8 cellular contexts compared by ENCODE assay signal in genomic region chr12:68746572-68747180, GRCh38. TPM values are rescaled to one million over a fixed set of nuclear protein-coding genes. Genes with fewer than 3 reads are reported as not detected.
DNase-seq lines count a peak whose midpoint lies in the region; ATAC-seq and TF ChIP-seq lines count a peak whose summit lies in the region.

No MANE protein-coding gene starts in this region.

- no TSS peak for BruUV-seq in OCI-LY7 (replicated peaks; lab: Mats Ljungman, UMichigan)

- H3K4me3 ChIP-seq in OCI-LY7 (ENCODE audit: low read depth, low read length, poor library complexity, severe bottlenecking), result peak overlapping the region; percentile 92
- H3K4me3 ChIP-seq in foreskin fibroblast (ENCODE audit: low read depth in 1 of 2, low read length in 2 of 2), result peak overlapping the region; percentile 60 to 97
- H3K4me3 ChIP-seq in thyroid gland (replicated peaks in 1 of 3), result peak overlapping the region; percentile 42 to 65 (median 54)

- WGBS in thyroid gland, 2 donors, result 9% methylated on average over 15 of the region's 15 CpGs

- H3K36me3 Mint-ChIP-seq in CD14-positive monocyte, result peaks cover 16 to 21% of the 10 kb centered on the region in 2 donors
- peaks cover 5% of the 10 kb centered on the region for H3K36me3 Mint-ChIP-seq in natural killer cell treated with Interleukin-12 subunit alpha and Interleukin-12 subunit beta and Interleukin-15 and Interleukin-18, amount 100 ng/mL, for 72 hours

- ATAC-seq in GM19372 (IDR thresholded peaks at IDR 0.05; ENCODE audit: low read depth, unreplicated experiment), result peak; percentile 31
- ATAC-seq in HG03439 (IDR thresholded peaks at IDR 0.05; ENCODE audit: unreplicated experiment), result peak; percentile 38
- peak; percentile 46 to 55 for ATAC-seq in natural killer cell treated with Interleukin-12 subunit alpha and Interleukin-12 subunit beta and Interleukin-15 and Interleukin-18, amount 100 ng/mL, for 72 hours

- peaks cover 37% of the 10 kb centered on the region for H3K4me1 Mint-ChIP-seq in CD14-positive monocyte
- peaks cover 24 to 27% of the 10 kb centered on the region in 2 donors for H3K4me1 Mint-ChIP-seq in natural killer cell treated with Interleukin-12 subunit alpha and Interleukin-12 subunit beta and Interleukin-15 and Interleukin-18, amount 100 ng/mL, for 72 hours (ENCODE audit: low read depth in 2 of 2)

- CTCF ChIA-PET in OCI-LY7 (lab: Charles Lee; ENCODE audit: unreplicated experiment), result interaction anchor here (0.6 to 1.3 kb wide), 3 partner anchors 15 to 25 kb away, joined by 3 read pairs; no protein-coding TSS in a partner anchor

- H3K4me1 ChIP-seq in OCI-LY7 (ENCODE audit: insufficient read depth, low read length, poor library complexity, severe bottlenecking) (peaks cover 46% of the 10 kb centered on the region), thyroid gland (peaks cover 10 to 12% of the 10 kb centered on the region in 2 donors)

- H3K9me3 Mint-ChIP-seq in CD14-positive monocyte, result no peaks in the 10 kb centered on the region
- H3K9me3 Mint-ChIP-seq in natural killer cell treated with Interleukin-12 subunit alpha and Interleukin-12 subunit beta and Interleukin-15 and Interleukin-18, amount 100 ng/mL, for 72 hours, result no peaks in the 10 kb centered on the region

- H3K36me3 ChIP-seq in OCI-LY7 (ENCODE audit: insufficient read depth, low read length) (peaks cover 67% of the 10 kb centered on the region), thyroid gland (peaks cover 0 to 6% of the 10 kb centered on the region in 2 donors)

- intact Hi-C loops in CD14-positive monocyte (cut with micrococcal nuclease), result loop anchor here in 1 of 2 donors (2.0 to 5.0 kb wide), 2 partner anchors 36 to 62 kb away; partner anchors contain the start of gene MDM2
- intact Hi-C loops in OCI-LY7 (cut with micrococcal nuclease; ENCODE audit: unreplicated experiment), result loop anchor here (1.0 to 10.0 kb wide), 4 partner anchors 26 to 392 kb away; partner anchors contain the start of gene RAP1B
- intact Hi-C loops in thyroid gland (cut with DNase I), result no loop called here

- peaks cover 43% of the 10 kb centered on the region for H3K79me2 ChIP-seq in OCI-LY7 (ENCODE audit: insufficient read depth, low read depth, low read length)

- H3K4me2 ChIP-seq in OCI-LY7 (ENCODE audit: low read length), result peak overlapping the region; percentile 82

- H3K9me2 ChIP-seq in OCI-LY7 (ENCODE audit: insufficient read depth, low read length), result no peaks in the 10 kb centered on the region

- H2AFZ ChIP-seq in OCI-LY7 (ENCODE audit: low read length), result peak overlapping the region; percentile 96; the same call in 1 of the 2 replicates

- peaks cover 0 to 2% (median 0%) of the 10 kb centered on the region in 3 donors for H3K27me3 Mint-ChIP-seq in CD14-positive monocyte (ENCODE audit: low read depth in 3 of 3)
- no peaks in the 10 kb centered on the region for H3K27me3 Mint-ChIP-seq in natural killer cell treated with Interleukin-12 subunit alpha and Interleukin-12 subunit beta and Interleukin-15 and Interleukin-18, amount 100 ng/mL, for 72 hours

- no peaks in the 10 kb centered on the region for H3K9me3 ChIP-seq in OCI-LY7 (ENCODE audit: low read length)
- no peaks in the 10 kb centered on the region for H3K9me3 ChIP-seq in thyroid gland

- POLR2A ChIA-PET in OCI-LY7 (lab: Charles Lee), result interaction anchor here (0.6 to 3.0 kb wide), 17 partner anchors 15 to 165 kb away, joined by 3 to 20 read pairs (median 4); partner anchors contain the start of gene MDM2

- H3K27ac ChIP-seq in OCI-LY7 (ENCODE audit: low read depth, low read length, poor library complexity, severe bottlenecking), result peak overlapping the region; percentile 59
- H3K27ac ChIP-seq in thyroid gland, result peak overlapping the region in 2 of 3 donors; percentile 53 to 67

- DNase-seq in CD14-positive monocyte (ENCODE audit: low spot score), result no peak
- DNase-seq in OCI-LY7 (ENCODE audit: low spot score), result peak; percentile 33
- peak; percentile 3 for DNase-seq in activated T-helper 9 cell treated with anti-CD3 and anti-CD28 coated beads, Interleukin-2, amount 50 U/mL, for 16 hours (ENCODE audit: low read depth)
- DNase-seq in foreskin fibroblast, result peak; percentile 66 to 88
- peak; percentile 62 for DNase-seq in natural killer cell treated with Interleukin-12 subunit alpha and Interleukin-12 subunit beta and Interleukin-15 and Interleukin-18, amount 100 ng/mL, for 72 hours (ENCODE audit: low spot score)
- peak; percentile 58 to 65 for DNase-seq in thyroid gland

- H4K20me1 ChIP-seq in OCI-LY7 (ENCODE audit: insufficient read depth, low read length), result no peaks in the 10 kb centered on the region

- H3K4me3 Mint-ChIP-seq in CD14-positive monocyte, result peak overlapping the region; percentile 98 to 100
- peak overlapping the region; percentile 97 for H3K4me3 Mint-ChIP-seq in natural killer cell treated with Interleukin-12 subunit alpha and Interleukin-12 subunit beta and Interleukin-15 and Interleukin-18, amount 100 ng/mL, for 72 hours

- no peak for TF ChIP-seq POLR2A in thyroid gland (IDR thresholded peaks at IDR 0.05)

- peak overlapping the region; percentile 86 to 95 (median 91) for H3K27ac Mint-ChIP-seq in CD14-positive monocyte
- peak overlapping the region; percentile 74 to 89 for H3K27ac Mint-ChIP-seq in natural killer cell treated with Interleukin-12 subunit alpha and Interleukin-12 subunit beta and Interleukin-15 and Interleukin-18, amount 100 ng/mL, for 72 hours

- H3K27me3 ChIP-seq in thyroid gland, result no peaks in the 10 kb centered on the region

- no peak for TF ChIP-seq CTCF in CD14-positive monocyte (IDR thresholded peaks at IDR 0.05)
- TF ChIP-seq CTCF in OCI-LY7 (conservative IDR thresholded peaks at IDR 0.05; ENCODE audit: low read length), result no peak
- TF ChIP-seq CTCF in foreskin fibroblast (IDR thresholded peaks at IDR 0.05; ENCODE audit: low read depth, low read length), result no peak
- TF ChIP-seq CTCF in thyroid gland (IDR thresholded peaks at IDR 0.05), result no peak

RNA-seq across cellular contexts. Expression of gene SLC35E3, which starts 0.7 kb away (rescaled TPM):
- polyA plus RNA-seq in CD14-positive monocyte, result 10 to 100 TPM; 10.9 to 12.4 TPM
- total RNA-seq in OCI-LY7 (2014; rRNA removed; shearing (Covaris generic)), result 24.6 and 26.6 TPM in 2 replicates
- total RNA-seq in OCI-LY7 (2022) (39.1 and 66.6 TPM in 2 replicates), thyroid gland (1 to 10 TPM; 2.1 to 4.0 (median 2.3) TPM)
- total RNA-seq in natural killer cell treated with Interleukin-12 subunit alpha and Interleukin-12 subunit beta and Interleukin-15 and Interleukin-18, amount 100 ng/mL, for 72 hours, result 10 to 100 TPM in 1 of 2 donors, 1 to 10 TPM in 1; 8.7 to 12.7 TPM

RNA-seq across cellular contexts. Expression of gene NUP107, which starts 59.9 kb away (rescaled TPM):
- 10 to 100 TPM in 1 of 2 donors, 1 to 10 TPM in 1; 6.7 to 10.7 TPM for polyA plus RNA-seq in CD14-positive monocyte
- 106 and 113 TPM in 2 replicates for total RNA-seq in OCI-LY7 (2014; rRNA removed; shearing (Covaris generic))
- total RNA-seq in OCI-LY7 (2022) (122 and 126 TPM in 2 replicates), thyroid gland (10 to 100 TPM; 36.1 to 83.6 (median 43.5) TPM)
- 100 to 1,000 TPM in 1 of 2 donors, 10 to 100 TPM in 1; 77.3 to 111 TPM for total RNA-seq in natural killer cell treated with Interleukin-12 subunit alpha and Interleukin-12 subunit beta and Interleukin-15 and Interleukin-18, amount 100 ng/mL, for 72 hours
